8 cellular contexts compared by ENCODE assay signal in genomic region chr5:150398432-150399157, GRCh38. TPM values are rescaled to one million over a fixed set of nuclear protein-coding genes. Genes with fewer than 3 reads are reported as not detected.
A peak's percentile ranks its signal among the peaks of the same experiment; 100 is the strongest.
DNase-seq lines count a peak whose midpoint lies in the region; ATAC-seq and TF ChIP-seq lines count a peak whose summit lies in the region.

No MANE protein-coding gene starts in this region.

- no peak overlapping the region for H3K4me3 Mint-ChIP-seq in CD8-positive, alpha-beta memory T cell

- no peak overlapping the region for H3K4me3 ChIP-seq in CD8-positive, alpha-beta memory T cell (ENCODE audit: low read length)
- H3K4me3 ChIP-seq in astrocyte of the spinal cord (ENCODE audit: low read depth, low read length), result no peak overlapping the region
- no peak overlapping the region for H3K4me3 ChIP-seq in spleen
- no peak overlapping the region for H3K4me3 ChIP-seq in coronary artery

- DNase-seq in CD8-positive, alpha-beta memory T cell, result peak in 1 of 5 donors; percentile 59
- DNase-seq in astrocyte of the spinal cord (ENCODE audit: low read depth, low spot score), result no peak
- DNase-seq in spleen, result peak; percentile 86
- no peak for DNase-seq in coronary artery (ENCODE audit: low spot score)
- no peak for DNase-seq in NCI-H128 (lab: John Stamatoyannopoulos, UW; ENCODE audit: unreplicated experiment)
- no peak for DNase-seq in cardiac septum (ENCODE audit: low spot score)

- in situ Hi-C loops in astrocyte of the spinal cord (cut with HindIII; ENCODE audit: low sequenced_read_pairs), result no loop called here

- H3K4me1 ChIP-seq in CD8-positive, alpha-beta memory T cell (ENCODE audit: insufficient read depth, low read length), result no peaks in the 10 kb centered on the region
- peaks cover 0 to 35% (median 16%) of the 10 kb centered on the region in 6 donors for H3K4me1 ChIP-seq in spleen

- no peak overlapping the region for H3K27ac ChIP-seq in CD8-positive, alpha-beta memory T cell (ENCODE audit: low read depth, low read length)
- peak overlapping the region in 6 of 8 donors; percentile 14 to 98 (median 41) for H3K27ac ChIP-seq in spleen
- peak overlapping the region in 1 of 2 donors; percentile 27 for H3K27ac ChIP-seq in coronary artery

- TF ChIP-seq POLR2A in spleen (IDR thresholded peaks at IDR 0.05), result no peak

- ATAC-seq in GM19328 (IDR thresholded peaks at IDR 0.05; ENCODE audit: unreplicated experiment) (peak; percentile 59), HG03342 (IDR thresholded peaks at IDR 0.05; ENCODE audit: unreplicated experiment) (peak; percentile 66)

- peak overlapping the region; percentile 40 to 91 (median 78) for H3K27ac Mint-ChIP-seq in CD8-positive, alpha-beta memory T cell

- H3K4me1 Mint-ChIP-seq in CD8-positive, alpha-beta memory T cell, result peaks cover 3 to 39% (median 6%) of the 10 kb centered on the region in 3 donors

- 66 to 76% (median 73%) methylated on average over 11 to 14 of the region's 14 CpGs for WGBS in spleen, 5 donors

- no peaks in the 10 kb centered on the region for H3K9me3 ChIP-seq in CD8-positive, alpha-beta memory T cell (ENCODE audit: low read length)
- H3K9me3 ChIP-seq in spleen, result no peaks in the 10 kb centered on the region

- H3K27me3 ChIP-seq in CD8-positive, alpha-beta memory T cell (ENCODE audit: insufficient read depth, low read length, poor library complexity, severe bottlenecking), result no peaks in the 10 kb centered on the region
- H3K27me3 ChIP-seq in spleen (replicated peaks in 1 of 7), result no peaks in the 10 kb centered on the region

- H3K9me3 Mint-ChIP-seq in CD8-positive, alpha-beta memory T cell, result no peaks in the 10 kb centered on the region

- CTCF ChIA-PET in CD8-positive, alpha-beta memory T cell (lab: Charles Lee), result interaction anchor here (0.9 to 4.2 kb wide), 14 partner anchors 8 to 60 kb away, joined by 3 to 31 read pairs (median 6); partner anchors contain the start of gene CD74

- POLR2A ChIA-PET in CD8-positive, alpha-beta memory T cell (lab: Charles Lee), result interaction anchor here (1.1 to 2.5 kb wide), 3 partner anchors 12 to 51 kb away, joined by 4 to 9 read pairs (median 5); partner anchors contain the start of genes CD74 and RPS14

- TF ChIP-seq CTCF in astrocyte of the spinal cord (IDR thresholded peaks at IDR 0.05; ENCODE audit: low read depth, low read length), result peak; percentile 32
- TF ChIP-seq CTCF in spleen (IDR thresholded peaks at IDR 0.05 in 8 of 11, conservative IDR thresholded peaks at IDR 0.05 in 3 of 11), result peak; percentile 27 to 71 (median 62)
- TF ChIP-seq CTCF in coronary artery (IDR thresholded peaks at IDR 0.05), result no peak

- H3K36me3 ChIP-seq in CD8-positive, alpha-beta memory T cell (ENCODE audit: insufficient read depth, low read length), result peaks cover 69% of the 10 kb centered on the region
- peaks cover 0 to 100% (median 91%) of the 10 kb centered on the region in 6 donors for H3K36me3 ChIP-seq in spleen

- peaks cover 0 to 4% of the 10 kb centered on the region in 2 donors for H3K27me3 Mint-ChIP-seq in CD8-positive, alpha-beta memory T cell

- intact Hi-C loops in spleen (cut with DNase I; ENCODE audit: low total_unique reads) (no loop called here), cardiac septum (cut with DNase I) (no loop called here)

- peaks cover 11 to 86% (median 16%) of the 10 kb centered on the region in 3 donors for H3K36me3 Mint-ChIP-seq in CD8-positive, alpha-beta memory T cell

RNA-seq across cellular contexts. Expression of gene CD74, which starts 14.1 kb away (rescaled TPM):
- total RNA-seq in CD8-positive, alpha-beta memory T cell, result 100 to 1,000 TPM; 319 to 324 TPM
- 1,273 TPM for polyA plus RNA-seq in CD8-positive, alpha-beta memory T cell
- total RNA-seq in spleen (1,000 to 10,000 TPM; 3,224 to 5,563 (median 4,811) TPM), cardiac septum (239 TPM)
- polyA plus RNA-seq in spleen, result 1,000 to 10,000 TPM; 3,319 to 4,860 (median 4,644) TPM

RNA-seq across cellular contexts. Expression of gene TCOF1, which starts 41.1 kb away (rescaled TPM):
- total RNA-seq in CD8-positive, alpha-beta memory T cell, result 100 to 1,000 TPM; 116 to 120 TPM
- 33.1 TPM for polyA plus RNA-seq in CD8-positive, alpha-beta memory T cell
- 10 to 100 TPM; 31.8 to 44.3 (median 34.8) TPM for total RNA-seq in spleen
- 10 to 100 TPM; 15.3 to 20.1 (median 19.0) TPM for polyA plus RNA-seq in spleen
- total RNA-seq in cardiac septum, result 15.5 TPM

RNA-seq across cellular contexts. Expression of gene RPS14, which starts 50.9 kb away (rescaled TPM):
- 1,000 to 10,000 TPM; 2,924 to 3,007 TPM for total RNA-seq in CD8-positive, alpha-beta memory T cell
- 6,416 TPM for polyA plus RNA-seq in CD8-positive, alpha-beta memory T cell
- 1,000 to 10,000 TPM; 1,801 to 2,829 (median 2,025) TPM for total RNA-seq in spleen
- 1,000 to 10,000 TPM; 5,417 to 8,400 (median 8,329) TPM for polyA plus RNA-seq in spleen
- total RNA-seq in cardiac septum, result 852 TPM

Comparison
In these comparisons a context has a peak if more than half of its experiments do, and no peak if none do; other contexts are left out.
1. RNA of gene CD74, which starts 14.1 kb away (total RNA-seq): 3,224 to 5,563 TPM in spleen; 319 to 324 TPM in CD8-positive, alpha-beta memory T cell and 239 TPM in cardiac septum (single experiment); every median in the first group is over 4 times any median in the second.